9 cellular contexts compared by ENCODE assay signal in the genomic region with DNA sequence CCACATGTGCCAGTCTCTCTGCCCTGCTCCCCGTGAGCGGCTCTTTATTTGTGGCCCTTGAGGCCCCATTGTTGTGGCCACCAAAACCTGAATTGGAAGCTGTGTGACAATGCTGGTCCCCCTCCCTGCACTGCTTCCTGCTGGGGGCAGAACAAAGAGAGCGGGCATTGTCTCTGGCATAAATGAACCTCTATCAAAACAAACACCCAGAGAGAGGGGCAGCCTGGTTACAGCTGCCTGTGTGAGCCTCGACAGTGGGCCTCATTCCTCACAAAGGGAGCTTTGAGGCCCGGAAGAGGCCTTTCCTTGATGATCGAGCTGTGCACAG.
DNase-seq lines count a peak whose midpoint lies in the region; ATAC-seq and TF ChIP-seq lines count a peak whose summit lies in the region.
"Had no signal": no experiment of that assay in that cellular context is flagged by ENCODE, and none has a peak within 500 bp of the region (broad histone marks: within the 10 kb centered on the region; RNA-seq: fewer than 3 reads in every experiment).

No MANE protein-coding gene starts in this region.

- H3K9me3 ChIP-seq in smooth muscle cell (replicated peaks; ENCODE audit: low read depth) (no peaks in the 10 kb centered on the region), BE2C (no peaks in the 10 kb centered on the region; the same call in 1 of the 2 replicates)

- H3K4me3 ChIP-seq in smooth muscle cell = no peak overlapping the region
- H3K4me3 ChIP-seq in BE2C (ENCODE audit: low read depth, low read length) = no peak overlapping the region

- peaks cover 39% of the 10 kb centered on the region for H3F3A ChIP-seq in smooth muscle cell (ENCODE audit: low read depth)

- WGBS in smooth muscle cell (ENCODE audit: low lambda C conversion rate) = 65% methylated on average over 6 of the region's 6 CpGs

- H3K9ac ChIP-seq in smooth muscle cell (ENCODE audit: low read depth) = no peak overlapping the region

- no peak overlapping the region for H2AFZ ChIP-seq in smooth muscle cell (ENCODE audit: low read depth)

- peaks cover 74% of the 10 kb centered on the region for H3K79me2 ChIP-seq in smooth muscle cell (ENCODE audit: low read depth)

- no peaks in the 10 kb centered on the region for H3K36me3 ChIP-seq in smooth muscle cell (ENCODE audit: low read depth)
- 0 out of 2 replicates have a peak, but pooled peaks cover 4% of the 10 kb centered on the region for H3K36me3 ChIP-seq in BE2C

- H3K4me2 ChIP-seq in smooth muscle cell = peak overlapping the region; percentile 85

- H4K20me1 ChIP-seq in smooth muscle cell (ENCODE audit: low read depth) = peaks cover 100% of the 10 kb centered on the region

- DNase-seq in NCI-H1092 treated with DMSO at 0.1 percent for 48 hours (lab: John Stamatoyannopoulos, UW) (peak; percentile 12), NCI-H1092 (lab: John Stamatoyannopoulos, UW) (no peak), SK-MEL-5 (ENCODE audit: low read depth, low spot score) (peak; percentile 74), hypothalamus (lab: John Stamatoyannopoulos, UW) (peak in 42 of 51 donors; percentile 21 to 94 (median 72)), smooth muscle cell (lab: John Stamatoyannopoulos, UW; ENCODE audit: unreplicated experiment) (no peak), HUDEP-2 (lab: John Stamatoyannopoulos, UW; ENCODE audit: unreplicated experiment in 76 of 76) (no peak), BE2C (no peak)

- H3K4me1 ChIP-seq in smooth muscle cell (ENCODE audit: low read depth) = peaks cover 39% of the 10 kb centered on the region
- H3K4me1 ChIP-seq in BE2C = peaks cover 33% of the 10 kb centered on the region

- H3K27me3 ChIP-seq in smooth muscle cell (ENCODE audit: low read depth) (no peaks in the 10 kb centered on the region), BE2C (no peaks in the 10 kb centered on the region)

- TF ChIP-seq CTCF in smooth muscle cell (IDR thresholded peaks at IDR 0.05; ENCODE audit: borderline replicate concordance, insufficient read depth, poor library complexity, severe bottlenecking) (no peak), BE2C (IDR thresholded peaks at IDR 0.05; ENCODE audit: low read depth, low read length) (no peak)

- H3K27ac ChIP-seq in smooth muscle cell (ENCODE audit: low read depth) = peak overlapping the region; percentile 69
- H3K27ac ChIP-seq: 22Rv1 had no signal

- in situ Hi-C loops in SK-MEL-5 (cut with HindIII; ENCODE audit: low pct_unique_long_range_greater_than_20kb, low sequenced_read_pairs) = no loop called here

- no peak for ATAC-seq in HG03025 (IDR thresholded peaks at IDR 0.05; ENCODE audit: low FRiP score, unreplicated experiment)

Comparison
In these comparisons a context has a peak if more than half of its experiments do, and no peak if none do; other contexts are left out.
1. DNase-seq: peak in NCI-H1092 treated with DMSO at 0.1 percent for 48 hours (single experiment), SK-MEL-5 (single experiment) and hypothalamus (42 of 51); none in NCI-H1092 (single experiment), smooth muscle cell (single experiment), HUDEP-2 (0 of 76) and BE2C (single experiment).